In genomic region chr9:88051138-88051537, GRCh38 we compare ENCODE assay signal across 37 cellular contexts.
"Had no signal": no experiment of that assay in that cellular context is flagged by ENCODE, and none has a peak within 500 bp of the region (broad histone marks: within the 10 kb centered on the region; RNA-seq: fewer than 3 reads in every experiment).

No MANE protein-coding gene starts in this region.

- H3K4me1 Mint-ChIP-seq: activated B cell treated with CpG ODN at 0.5 μM for 24 hours; activated naive CD4-positive, alpha-beta T cell treated with anti-CD3 and anti-CD28 coated beads, Interleukin-2, amount 50 U/mL, for 24 hours; brain; central memory CD8-positive, alpha-beta T cell had no signal

- H3K9me3 ChIP-seq: ascending aorta had no signal

- H3K27me3 Mint-ChIP-seq: activated CD4-positive, alpha-beta T cell treated with anti-CD3 and anti-CD28 coated beads, Interleukin-2, amount 10 ng/mL, durations not matched to agents 7 days and 5 days; activated naive CD4-positive, alpha-beta T cell treated with anti-CD3 and anti-CD28 coated beads, Interleukin-2, amount 10 ng/mL, durations not matched to agents 7 days and 5 days; activated naive CD4-positive, alpha-beta T cell treated with anti-CD3 and anti-CD28 coated beads, Interleukin-2, amount 50 U/mL, for 24 hours had no signal

- DNase-seq: activated B cell treated with CpG ODN at 0.5 μM for 24 hours; activated CD4-positive, alpha-beta memory T cell treated with anti-CD3 and anti-CD28 coated beads, Interleukin-2, amount 10 ng/mL, durations not matched to agents 7 days and 5 days; activated CD4-positive, alpha-beta T cell treated with anti-CD3 and anti-CD28 coated beads for 4 hours; activated CD4-positive, alpha-beta T cell treated with anti-CD3 and anti-CD28 coated beads, Interleukin-2, amount 10 ng/mL, durations not matched to agents 7 days and 5 days; activated CD4-positive, alpha-beta T cell treated with anti-CD3 and anti-CD28 coated beads, Interleukin-2, amount 50 U/mL, for 48 hours; activated CD4-positive, CD25-positive, alpha-beta regulatory T cell treated with anti-CD3 and anti-CD28 coated beads, Interleukin-2, amount 50 U/mL, for 72 hours; activated CD8-positive, alpha-beta memory T cell treated with anti-CD3 and anti-CD28 coated beads for 24 hours; activated CD8-positive, alpha-beta memory T cell treated with anti-CD3 and anti-CD28 coated beads, Interleukin-2, amount 10 ng/mL, durations not matched to agents 7 days and 5 days; activated CD8-positive, alpha-beta memory T cell treated with anti-CD3 and anti-CD28 coated beads, Interleukin-2, amount 50 U/mL, for 48 hours; activated CD8-positive, alpha-beta T cell treated with anti-CD3 and anti-CD28 coated beads, Interleukin-2, amount 10 ng/mL, durations not matched to agents 7 days and 5 days; activated effector memory CD4-positive, alpha-beta T cell treated with Interleukin-2 at 50 U/mL for 16 hours; activated gamma-delta T cell; activated naive CD4-positive, alpha-beta T cell treated with anti-CD3 and anti-CD28 coated beads, Interleukin-2, amount 10 ng/mL, durations not matched to agents 7 days and 5 days; activated naive CD4-positive, alpha-beta T cell treated with Interleukin-2 at 50 U/mL for 16 hours; activated naive CD8-positive, alpha-beta T cell treated with anti-CD3 and anti-CD28 coated beads, Interleukin-2, amount 10 ng/mL, durations not matched to agents 7 days and 5 days; activated naive CD8-positive, alpha-beta T cell treated with anti-CD3 and anti-CD28 coated beads, Interleukin-2, amount 50 U/mL, for 24 hours; activated T-cell treated with anti-CD3 and anti-CD28 coated beads, Interleukin-2, amount 50 U/mL, for 24 hours; activated T-cell treated with anti-CD3 and anti-CD28 coated beads, Interleukin-2, amount 50 U/mL, for 48 hours; amygdala; anterior cingulate cortex; caudate nucleus; cerebellar nuclear complex; T-helper 1 cell; T-helper 2 cell; T-helper 9 cell had no signal

- FAIRE-seq: bronchial epithelial cell, TTC549 had no signal

- H3K9me3 Mint-ChIP-seq: activated B cell treated with CpG ODN at 0.5 μM for 24 hours; activated CD4-positive, alpha-beta memory T cell treated with anti-CD3 and anti-CD28 coated beads, Interleukin-2, amount 10 ng/mL, durations not matched to agents 7 days and 5 days; activated CD4-positive, alpha-beta T cell treated with anti-CD3 and anti-CD28 coated beads, Interleukin-2, amount 10 ng/mL, durations not matched to agents 7 days and 5 days; activated naive CD4-positive, alpha-beta T cell treated with anti-CD3 and anti-CD28 coated beads, Interleukin-2, amount 50 U/mL, for 24 hours; activated naive CD8-positive, alpha-beta T cell treated with anti-CD3 and anti-CD28 coated beads, Interleukin-2, amount 10 ng/mL, durations not matched to agents 7 days and 5 days; activated T-cell treated with anti-CD3 and anti-CD28 coated beads, Interleukin-2, amount 50 U/mL, for 24 hours; central memory CD8-positive, alpha-beta T cell had no signal

- H3K4me3 ChIP-seq: ascending aorta, cardiac muscle cell had no signal

- H3K27ac ChIP-seq: ascending aorta, cardiac muscle cell, VCaP had no signal

- H3K36me3 Mint-ChIP-seq: activated CD8-positive, alpha-beta memory T cell treated with anti-CD3 and anti-CD28 coated beads, Interleukin-2, amount 10 ng/mL, durations not matched to agents 7 days and 5 days; activated naive CD4-positive, alpha-beta T cell treated with anti-CD3 and anti-CD28 coated beads, Interleukin-2, amount 10 ng/mL, durations not matched to agents 7 days and 5 days; activated naive CD4-positive, alpha-beta T cell treated with anti-CD3 and anti-CD28 coated beads, Interleukin-2, amount 50 U/mL, for 24 hours; activated naive CD8-positive, alpha-beta T cell; activated naive CD8-positive, alpha-beta T cell treated with anti-CD3 and anti-CD28 coated beads, Interleukin-2, amount 10 ng/mL, durations not matched to agents 7 days and 5 days; brain had no signal

- ATAC-seq: activated CD8-positive, alpha-beta memory T cell treated with anti-CD3 and anti-CD28 coated beads, Interleukin-2, amount 10 ng/mL, durations not matched to agents 7 days and 5 days; activated CD8-positive, alpha-beta T cell treated with anti-CD3 and anti-CD28 coated beads, Interleukin-2, amount 10 ng/mL, durations not matched to agents 7 days and 5 days; activated naive CD8-positive, alpha-beta T cell treated with anti-CD3 and anti-CD28 coated beads, Interleukin-2, amount 50 U/mL, for 24 hours had no signal

- H3K27me3 ChIP-seq: ascending aorta, cardiac muscle cell had no signal

- H3K27ac Mint-ChIP-seq: activated B cell treated with CpG ODN at 0.5 μM for 24 hours; activated CD4-positive, alpha-beta memory T cell treated with anti-CD3 and anti-CD28 coated beads, Interleukin-2, amount 10 ng/mL, durations not matched to agents 7 days and 5 days; activated CD4-positive, alpha-beta T cell treated with anti-CD3 and anti-CD28 coated beads, Interleukin-2, amount 10 ng/mL, durations not matched to agents 7 days and 5 days; activated CD8-positive, alpha-beta memory T cell treated with anti-CD3 and anti-CD28 coated beads, Interleukin-2, amount 10 ng/mL, durations not matched to agents 7 days and 5 days; activated CD8-positive, alpha-beta T cell treated with anti-CD3 and anti-CD28 coated beads, Interleukin-2, amount 10 ng/mL, durations not matched to agents 7 days and 5 days; activated naive CD4-positive, alpha-beta T cell treated with anti-CD3 and anti-CD28 coated beads, Interleukin-2, amount 10 ng/mL, durations not matched to agents 7 days and 5 days; activated naive CD4-positive, alpha-beta T cell treated with anti-CD3 and anti-CD28 coated beads, Interleukin-2, amount 50 U/mL, for 24 hours; activated naive CD8-positive, alpha-beta T cell; activated naive CD8-positive, alpha-beta T cell treated with anti-CD3 and anti-CD28 coated beads, Interleukin-2, amount 10 ng/mL, durations not matched to agents 7 days and 5 days; activated naive CD8-positive, alpha-beta T cell treated with anti-CD3 and anti-CD28 coated beads, Interleukin-2, amount 50 U/mL, for 24 hours; activated T-cell treated with anti-CD3 and anti-CD28 coated beads, Interleukin-2, amount 50 U/mL, for 24 hours; activated T-helper 2 cell treated with anti-CD3 and anti-CD28 coated beads, Interferon-gamma antibody, Interleukin-2, Interleukin-4, amounts not matched to agents 10 μg/mL and 5 μg/mL and 100 μg/mL, durations not matched to agents 14 hours and 24 hours and 36 hours; brain; T-helper 1 cell treated with Interleukin-12 subunit alpha and Interleukin-12 subunit beta and Interleukin-4 antibody, amounts not matched to agents 30 μg/mL and 1 μg/mL, for 36 hours; T-helper 2 cell treated with Interferon-gamma antibody and Interleukin-4, amounts not matched to agents 5 μg/mL and 100 μg/mL, for 36 hours had no signal

- H3K4me1 ChIP-seq: ascending aorta had no signal

- H3K36me3 ChIP-seq: ascending aorta, cardiac muscle cell had no signal

- H3K4me3 Mint-ChIP-seq: activated B cell treated with CpG ODN at 0.5 μM for 24 hours; activated CD4-positive, alpha-beta memory T cell treated with anti-CD3 and anti-CD28 coated beads, Interleukin-2, amount 10 ng/mL, durations not matched to agents 7 days and 5 days; activated CD4-positive, alpha-beta T cell treated with anti-CD3 and anti-CD28 coated beads, Interleukin-2, amount 10 ng/mL, durations not matched to agents 7 days and 5 days; activated CD8-positive, alpha-beta memory T cell treated with anti-CD3 and anti-CD28 coated beads, Interleukin-2, amount 10 ng/mL, durations not matched to agents 7 days and 5 days; activated CD8-positive, alpha-beta T cell treated with anti-CD3 and anti-CD28 coated beads, Interleukin-2, amount 10 ng/mL, durations not matched to agents 7 days and 5 days; activated naive CD4-positive, alpha-beta T cell treated with anti-CD3 and anti-CD28 coated beads, Interleukin-2, amount 10 ng/mL, durations not matched to agents 7 days and 5 days; activated naive CD4-positive, alpha-beta T cell treated with anti-CD3 and anti-CD28 coated beads, Interleukin-2, amount 50 U/mL, for 24 hours; activated naive CD8-positive, alpha-beta T cell; activated naive CD8-positive, alpha-beta T cell treated with anti-CD3 and anti-CD28 coated beads, Interleukin-2, amount 10 ng/mL, durations not matched to agents 7 days and 5 days; activated naive CD8-positive, alpha-beta T cell treated with anti-CD3 and anti-CD28 coated beads, Interleukin-2, amount 50 U/mL, for 24 hours; activated T-cell treated with anti-CD3 and anti-CD28 coated beads, Interleukin-2, amount 50 U/mL, for 24 hours; brain; central memory CD8-positive, alpha-beta T cell; T-helper 1 cell treated with Interleukin-12 subunit alpha and Interleukin-12 subunit beta and Interleukin-4 antibody, amounts not matched to agents 30 μg/mL and 1 μg/mL, for 36 hours; T-helper 2 cell treated with Interferon-gamma antibody and Interleukin-4, amounts not matched to agents 5 μg/mL and 100 μg/mL, for 36 hours had no signal
